8 cellular contexts compared by ENCODE assay signal in the genomic region with DNA sequence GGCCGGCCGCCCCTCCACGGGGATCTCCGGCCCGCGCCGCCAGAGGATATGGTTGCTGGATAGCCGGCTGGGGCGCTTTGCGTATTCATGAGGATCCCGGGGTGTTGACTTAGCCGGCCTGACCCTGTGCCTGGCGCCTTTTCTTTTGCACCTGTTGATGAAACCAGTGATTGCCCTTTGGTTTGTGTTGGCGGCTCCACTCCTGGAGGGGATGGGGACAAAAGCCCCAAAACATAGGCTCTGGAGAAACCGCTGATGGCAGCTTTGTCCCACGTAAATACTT. TPM values are rescaled to one million over a fixed set of nuclear protein-coding genes. Genes with fewer than 3 reads are reported as not detected.
A peak's percentile ranks its signal among the peaks of the same experiment; 100 is the strongest.
DNase-seq lines count a peak whose midpoint lies in the region; ATAC-seq and TF ChIP-seq lines count a peak whose summit lies in the region.

No MANE protein-coding gene starts in this region.

- peak overlapping the region; percentile 82 for H2AFZ ChIP-seq in KMS-11 (ENCODE audit: low read depth)

- peak; percentile 41 for DNase-seq in activated CD4-positive, alpha-beta memory T cell treated with anti-CD3 and anti-CD28 coated beads, Interleukin-2, amount 10 ng/mL, durations not matched to agents 7 days and 5 days
- no peak for DNase-seq in foreskin keratinocyte
- no peak for DNase-seq in osteocyte (ENCODE audit: extremely low spot score, unreplicated experiment)
- DNase-seq in activated gamma-delta T cell treated with Interleukin-2 at 50 U/mL for 16 hours: no peak
- no peak for DNase-seq in midbrain (lab: John Stamatoyannopoulos, UW)

- peaks cover 8% of the 10 kb centered on the region for H3K27me3 Mint-ChIP-seq in activated CD4-positive, alpha-beta memory T cell treated with anti-CD3 and anti-CD28 coated beads, Interleukin-2, amount 10 ng/mL, durations not matched to agents 7 days and 5 days
- no peaks in the 10 kb centered on the region for H3K27me3 Mint-ChIP-seq in osteocyte (ENCODE audit: unreplicated experiment)

- H3K79me2 ChIP-seq in DOHH2 (ENCODE audit: control insufficient read depth, low read length) (no peaks in the 10 kb centered on the region), KMS-11 (ENCODE audit: insufficient read depth, low read depth) (peaks cover 19% of the 10 kb centered on the region; the same call in 1 of the 2 replicates)

- H3K4me1 ChIP-seq in DOHH2 (ENCODE audit: control insufficient read depth, low read length) (0 out of 2 replicates have a peak, but pooled peaks cover 3% of the 10 kb centered on the region), KMS-11 (ENCODE audit: low read depth, poor library complexity, severe bottlenecking) (peaks cover 22% of the 10 kb centered on the region), foreskin keratinocyte (no peaks in the 10 kb centered on the region)

- H3K36me3 Mint-ChIP-seq in activated CD4-positive, alpha-beta memory T cell treated with anti-CD3 and anti-CD28 coated beads, Interleukin-2, amount 10 ng/mL, durations not matched to agents 7 days and 5 days (ENCODE audit: low read depth): peaks cover 15% of the 10 kb centered on the region
- no peaks in the 10 kb centered on the region for H3K36me3 Mint-ChIP-seq in osteocyte (ENCODE audit: unreplicated experiment)

- no peak overlapping the region for H3K27ac ChIP-seq in DOHH2 (ENCODE audit: low read depth, low read length)
- H3K27ac ChIP-seq in KMS-11: peak overlapping the region; percentile 51
- H3K27ac ChIP-seq in foreskin keratinocyte: peak overlapping the region; percentile 55

- peaks cover 57% of the 10 kb centered on the region for H3K4me1 Mint-ChIP-seq in activated CD4-positive, alpha-beta memory T cell treated with anti-CD3 and anti-CD28 coated beads, Interleukin-2, amount 10 ng/mL, durations not matched to agents 7 days and 5 days
- H3K4me1 Mint-ChIP-seq in osteocyte (ENCODE audit: unreplicated experiment): peaks cover 47% of the 10 kb centered on the region

- H4K20me1 ChIP-seq in DOHH2 (ENCODE audit: control insufficient read depth, insufficient read depth, low read depth, low read length) (no peaks in the 10 kb centered on the region), KMS-11 (ENCODE audit: insufficient read depth) (no peaks in the 10 kb centered on the region)

- no peaks in the 10 kb centered on the region for H3K9me3 ChIP-seq in DOHH2 (ENCODE audit: control insufficient read depth, insufficient read depth, low read length)

- 0 out of 2 replicates have a peak, but pooled peaks cover 6% of the 10 kb centered on the region for H3F3A ChIP-seq in DOHH2 (ENCODE audit: control insufficient read depth, insufficient read depth)

- POLR2A ChIA-PET in activated CD4-positive, alpha-beta memory T cell treated with anti-CD3 and anti-CD28 coated beads, Interleukin-2, amount 10 ng/mL, durations not matched to agents 7 days and 5 days (lab: Charles Lee): interaction anchor here (0.7 to 3.9 kb wide), 16 partner anchors 10 to 887 kb away, joined by 3 to 33 read pairs (median 4); no protein-coding TSS in a partner anchor

- H3K4me2 ChIP-seq in DOHH2 (ENCODE audit: low read length): peak overlapping the region; percentile 61
- peak overlapping the region; percentile 72 for H3K4me2 ChIP-seq in KMS-11

- no peak for TF ChIP-seq CTCF in DOHH2 (IDR thresholded peaks at IDR 0.05; ENCODE audit: low read depth, low read length, poor library complexity, severe bottlenecking)
- TF ChIP-seq CTCF in KMS-11 (conservative IDR thresholded peaks at IDR 0.05; ENCODE audit: low read depth, low read length): no peak
- no peak for TF ChIP-seq CTCF in foreskin keratinocyte (conservative IDR thresholded peaks at IDR 0.05)
- TF ChIP-seq CTCF in osteocyte (IDR thresholded peaks at IDR 0.05): no peak

- no peaks in the 10 kb centered on the region for H3K9me2 ChIP-seq in DOHH2 (replicated peaks; ENCODE audit: control insufficient read depth, low read length)

- no peaks in the 10 kb centered on the region for H3K9me3 Mint-ChIP-seq in activated CD4-positive, alpha-beta memory T cell treated with anti-CD3 and anti-CD28 coated beads, Interleukin-2, amount 10 ng/mL, durations not matched to agents 7 days and 5 days
- no peaks in the 10 kb centered on the region for H3K9me3 Mint-ChIP-seq in osteocyte (ENCODE audit: unreplicated experiment)

- peak overlapping the region; percentile 54 for H3K4me3 ChIP-seq in DOHH2 (ENCODE audit: low read length)
- no peak overlapping the region for H3K4me3 ChIP-seq in KMS-11 (IDR thresholded peaks at IDR 0.05; ENCODE audit: insufficient read depth, low read depth, low read length)

- ATAC-seq in GM21390 (IDR thresholded peaks at IDR 0.05; ENCODE audit: unreplicated experiment): peak; percentile 35
- peak; percentile 32 for ATAC-seq in foreskin keratinocyte

- H3K27me3 ChIP-seq in DOHH2 (ENCODE audit: control insufficient read depth, low read length): peaks cover 51% of the 10 kb centered on the region
- no peaks in the 10 kb centered on the region for H3K27me3 ChIP-seq in KMS-11 (ENCODE audit: insufficient read depth, low read depth)
- H3K27me3 ChIP-seq in foreskin keratinocyte: no peaks in the 10 kb centered on the region

- CTCF ChIA-PET in activated CD4-positive, alpha-beta memory T cell treated with anti-CD3 and anti-CD28 coated beads, Interleukin-2, amount 10 ng/mL, durations not matched to agents 7 days and 5 days (lab: Charles Lee): interaction anchor here (1.2 to 6.5 kb wide), 6 partner anchors 21 to 109 kb away, joined by 3 to 67 read pairs (median 6); no protein-coding TSS in a partner anchor

- peak overlapping the region; percentile 80 for H3K27ac Mint-ChIP-seq in activated CD4-positive, alpha-beta memory T cell treated with anti-CD3 and anti-CD28 coated beads, Interleukin-2, amount 10 ng/mL, durations not matched to agents 7 days and 5 days
- peak overlapping the region; percentile 84 for H3K27ac Mint-ChIP-seq in osteocyte (ENCODE audit: unreplicated experiment)

- H3K4me3 Mint-ChIP-seq in activated CD4-positive, alpha-beta memory T cell treated with anti-CD3 and anti-CD28 coated beads, Interleukin-2, amount 10 ng/mL, durations not matched to agents 7 days and 5 days: peak overlapping the region; percentile 96
- peak overlapping the region; percentile 78 for H3K4me3 Mint-ChIP-seq in osteocyte (ENCODE audit: unreplicated experiment)

- H3K36me3 ChIP-seq in DOHH2 (ENCODE audit: control insufficient read depth, low read length): no peaks in the 10 kb centered on the region
- no peaks in the 10 kb centered on the region for H3K36me3 ChIP-seq in KMS-11 (ENCODE audit: insufficient read depth)

- H3K9ac ChIP-seq in KMS-11: peak overlapping the region; percentile 85

RNA-seq across cellular contexts. Expression of gene SYNJ2, which starts 0.6 kb away (rescaled TPM):
- total RNA-seq in activated CD4-positive, alpha-beta memory T cell treated with anti-CD3 and anti-CD28 coated beads, Interleukin-2, amount 10 ng/mL, durations not matched to agents 7 days and 5 days: 10 to 100 TPM; 36.8 to 39.1 TPM
- total RNA-seq in foreskin keratinocyte: 15.7 and 16.2 TPM in 2 replicates
- polyA plus RNA-seq in foreskin keratinocyte: 8.6 and 11.1 TPM in 2 replicates
- 94.5 and 95.4 TPM in 2 replicates for total RNA-seq in osteocyte
